ENCODE assay signal across 2 cellular contexts in the genomic region with DNA sequence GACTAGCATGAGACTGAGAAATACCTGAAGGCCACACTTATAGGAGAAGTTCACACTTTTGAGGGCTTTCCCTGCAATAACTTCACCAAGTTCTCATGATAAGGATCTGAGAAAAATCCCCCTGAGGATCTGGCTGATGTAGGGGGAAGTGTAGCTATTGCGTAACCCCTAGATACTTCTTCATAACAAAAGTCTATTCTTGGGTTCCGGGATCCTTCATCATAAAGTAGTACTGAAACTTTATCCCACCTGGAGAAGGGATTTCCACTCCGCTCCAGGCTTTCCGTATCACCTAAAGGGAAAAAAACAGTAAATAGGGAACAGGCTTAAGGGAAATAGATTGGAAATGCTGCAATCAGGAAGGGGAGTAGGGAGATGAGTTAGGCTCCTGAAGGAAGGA.
TF ChIP-seq lines count a peak whose summit lies in the region.

No MANE protein-coding gene starts in this region.

TF ChIP-seq in GM23338, 12 proteins besides CTCF, POLR2A, EP300 and RAD21 (continues in another document):
- no peak for TF ChIP-seq POLR2AphosphoS5 (IDR thresholded peaks at IDR 0.05; ENCODE audit: low read depth)
- TF ChIP-seq JUNB (IDR thresholded peaks at IDR 0.05; ENCODE audit: unreplicated experiment), result no peak
- TF ChIP-seq, protein P1, sequence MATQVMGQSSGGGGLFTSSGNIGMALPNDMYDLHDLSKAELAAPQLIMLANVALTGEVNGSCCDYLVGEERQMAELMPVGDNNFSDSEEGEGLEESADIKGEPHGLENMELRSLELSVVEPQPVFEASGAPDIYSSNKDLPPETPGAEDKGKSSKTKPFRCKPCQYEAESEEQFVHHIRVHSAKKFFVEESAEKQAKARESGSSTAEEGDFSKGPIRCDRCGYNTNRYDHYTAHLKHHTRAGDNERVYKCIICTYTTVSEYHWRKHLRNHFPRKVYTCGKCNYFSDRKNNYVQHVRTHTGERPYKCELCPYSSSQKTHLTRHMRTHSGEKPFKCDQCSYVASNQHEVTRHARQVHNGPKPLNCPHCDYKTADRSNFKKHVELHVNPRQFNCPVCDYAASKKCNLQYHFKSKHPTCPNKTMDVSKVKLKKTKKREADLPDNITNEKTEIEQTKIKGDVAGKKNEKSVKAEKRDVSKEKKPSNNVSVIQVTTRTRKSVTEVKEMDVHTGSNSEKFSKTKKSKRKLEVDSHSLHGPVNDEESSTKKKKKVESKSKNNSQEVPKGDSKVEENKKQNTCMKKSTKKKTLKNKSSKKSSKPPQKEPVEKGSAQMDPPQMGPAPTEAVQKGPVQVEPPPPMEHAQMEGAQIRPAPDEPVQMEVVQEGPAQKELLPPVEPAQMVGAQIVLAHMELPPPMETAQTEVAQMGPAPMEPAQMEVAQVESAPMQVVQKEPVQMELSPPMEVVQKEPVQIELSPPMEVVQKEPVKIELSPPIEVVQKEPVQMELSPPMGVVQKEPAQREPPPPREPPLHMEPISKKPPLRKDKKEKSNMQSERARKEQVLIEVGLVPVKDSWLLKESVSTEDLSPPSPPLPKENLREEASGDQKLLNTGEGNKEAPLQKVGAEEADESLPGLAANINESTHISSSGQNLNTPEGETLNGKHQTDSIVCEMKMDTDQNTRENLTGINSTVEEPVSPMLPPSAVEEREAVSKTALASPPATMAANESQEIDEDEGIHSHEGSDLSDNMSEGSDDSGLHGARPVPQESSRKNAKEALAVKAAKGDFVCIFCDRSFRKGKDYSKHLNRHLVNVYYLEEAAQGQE (IDR thresholded peaks at IDR 0.05; ENCODE audit: unreplicated experiment), result no peak
- TF ChIP-seq ZNF331 (CRISPR knock-in tag; IDR thresholded peaks at IDR 0.05; ENCODE audit: low read depth), result no peak
- TF ChIP-seq, protein P2, sequence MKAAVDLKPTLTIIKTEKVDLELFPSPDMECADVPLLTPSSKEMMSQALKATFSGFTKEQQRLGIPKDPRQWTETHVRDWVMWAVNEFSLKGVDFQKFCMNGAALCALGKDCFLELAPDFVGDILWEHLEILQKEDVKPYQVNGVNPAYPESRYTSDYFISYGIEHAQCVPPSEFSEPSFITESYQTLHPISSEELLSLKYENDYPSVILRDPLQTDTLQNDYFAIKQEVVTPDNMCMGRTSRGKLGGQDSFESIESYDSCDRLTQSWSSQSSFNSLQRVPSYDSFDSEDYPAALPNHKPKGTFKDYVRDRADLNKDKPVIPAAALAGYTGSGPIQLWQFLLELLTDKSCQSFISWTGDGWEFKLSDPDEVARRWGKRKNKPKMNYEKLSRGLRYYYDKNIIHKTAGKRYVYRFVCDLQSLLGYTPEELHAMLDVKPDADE (IDR thresholded peaks at IDR 0.05), result no peak
- TF ChIP-seq STAT1 (IDR thresholded peaks at IDR 0.05; ENCODE audit: unreplicated experiment), result no peak
- TF ChIP-seq CREB1 (CRISPR knock-in tag; IDR thresholded peaks at IDR 0.05; ENCODE audit: low read depth), result no peak
- TF ChIP-seq EZH2 (IDR thresholded peaks at IDR 0.05; ENCODE audit: low read depth, unreplicated experiment), result no peak
- no peak for TF ChIP-seq EZH2phosphoT487 (IDR thresholded peaks at IDR 0.05; ENCODE audit: unreplicated experiment)
- TF ChIP-seq, protein P3, sequence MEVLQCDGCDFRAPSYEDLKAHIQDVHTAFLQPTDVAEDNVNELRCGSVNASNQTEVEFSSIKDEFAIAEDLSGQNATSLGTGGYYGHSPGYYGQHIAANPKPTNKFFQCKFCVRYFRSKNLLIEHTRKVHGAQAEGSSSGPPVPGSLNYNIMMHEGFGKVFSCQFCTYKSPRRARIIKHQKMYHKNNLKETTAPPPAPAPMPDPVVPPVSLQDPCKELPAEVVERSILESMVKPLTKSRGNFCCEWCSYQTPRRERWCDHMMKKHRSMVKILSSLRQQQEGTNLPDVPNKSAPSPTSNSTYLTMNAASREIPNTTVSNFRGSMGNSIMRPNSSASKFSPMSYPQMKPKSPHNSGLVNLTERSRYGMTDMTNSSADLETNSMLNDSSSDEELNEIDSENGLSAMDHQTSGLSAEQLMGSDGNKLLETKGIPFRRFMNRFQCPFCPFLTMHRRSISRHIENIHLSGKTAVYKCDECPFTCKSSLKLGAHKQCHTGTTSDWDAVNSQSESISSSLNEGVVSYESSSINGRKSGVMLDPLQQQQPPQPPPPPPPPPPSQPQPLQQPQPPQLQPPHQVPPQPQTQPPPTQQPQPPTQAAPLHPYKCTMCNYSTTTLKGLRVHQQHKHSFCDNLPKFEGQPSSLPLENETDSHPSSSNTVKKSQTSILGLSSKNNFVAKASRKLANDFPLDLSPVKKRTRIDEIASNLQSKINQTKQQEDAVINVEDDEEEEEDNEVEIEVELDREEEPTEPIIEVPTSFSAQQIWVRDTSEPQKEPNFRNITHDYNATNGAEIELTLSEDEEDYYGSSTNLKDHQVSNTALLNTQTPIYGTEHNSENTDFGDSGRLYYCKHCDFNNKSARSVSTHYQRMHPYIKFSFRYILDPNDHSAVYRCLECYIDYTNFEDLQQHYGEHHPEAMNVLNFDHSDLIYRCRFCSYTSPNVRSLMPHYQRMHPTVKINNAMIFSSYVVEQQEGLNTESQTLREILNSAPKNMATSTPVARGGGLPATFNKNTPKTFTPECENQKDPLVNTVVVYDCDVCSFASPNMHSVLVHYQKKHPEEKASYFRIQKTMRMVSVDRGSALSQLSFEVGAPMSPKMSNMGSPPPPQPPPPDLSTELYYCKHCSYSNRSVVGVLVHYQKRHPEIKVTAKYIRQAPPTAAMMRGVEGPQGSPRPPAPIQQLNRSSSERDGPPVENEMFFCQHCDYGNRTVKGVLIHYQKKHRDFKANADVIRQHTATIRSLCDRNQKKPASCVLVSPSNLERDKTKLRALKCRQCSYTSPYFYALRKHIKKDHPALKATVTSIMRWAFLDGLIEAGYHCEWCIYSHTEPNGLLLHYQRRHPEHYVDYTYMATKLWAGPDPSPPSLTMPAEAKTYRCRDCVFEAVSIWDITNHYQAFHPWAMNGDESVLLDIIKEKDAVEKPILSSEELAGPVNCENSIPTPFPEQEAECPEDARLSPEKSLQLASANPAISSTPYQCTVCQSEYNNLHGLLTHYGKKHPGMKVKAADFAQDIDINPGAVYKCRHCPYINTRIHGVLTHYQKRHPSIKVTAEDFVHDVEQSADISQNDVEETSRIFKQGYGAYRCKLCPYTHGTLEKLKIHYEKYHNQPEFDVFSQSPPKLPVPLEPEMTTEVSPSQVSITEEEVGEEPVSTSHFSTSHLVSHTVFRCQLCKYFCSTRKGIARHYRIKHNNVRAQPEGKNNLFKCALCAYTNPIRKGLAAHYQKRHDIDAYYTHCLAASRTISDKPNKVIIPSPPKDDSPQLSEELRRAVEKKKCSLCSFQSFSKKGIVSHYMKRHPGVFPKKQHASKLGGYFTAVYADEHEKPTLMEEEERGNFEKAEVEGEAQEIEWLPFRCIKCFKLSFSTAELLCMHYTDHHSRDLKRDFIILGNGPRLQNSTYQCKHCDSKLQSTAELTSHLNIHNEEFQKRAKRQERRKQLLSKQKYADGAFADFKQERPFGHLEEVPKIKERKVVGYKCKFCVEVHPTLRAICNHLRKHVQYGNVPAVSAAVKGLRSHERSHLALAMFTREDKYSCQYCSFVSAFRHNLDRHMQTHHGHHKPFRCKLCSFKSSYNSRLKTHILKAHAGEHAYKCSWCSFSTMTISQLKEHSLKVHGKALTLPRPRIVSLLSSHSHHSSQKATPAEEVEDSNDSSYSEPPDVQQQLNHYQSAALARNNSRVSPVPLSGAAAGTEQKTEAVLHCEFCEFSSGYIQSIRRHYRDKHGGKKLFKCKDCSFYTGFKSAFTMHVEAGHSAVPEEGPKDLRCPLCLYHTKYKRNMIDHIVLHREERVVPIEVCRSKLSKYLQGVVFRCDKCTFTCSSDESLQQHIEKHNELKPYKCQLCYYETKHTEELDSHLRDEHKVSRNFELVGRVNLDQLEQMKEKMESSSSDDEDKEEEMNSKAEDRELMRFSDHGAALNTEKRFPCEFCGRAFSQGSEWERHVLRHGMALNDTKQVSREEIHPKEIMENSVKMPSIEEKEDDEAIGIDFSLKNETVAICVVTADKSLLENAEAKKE (CRISPR knock-in tag; IDR thresholded peaks at IDR 0.05), result no peak

TF ChIP-seq in K562, 482 proteins besides CTCF, POLR2A, EP300 and RAD21:
- TF ChIP-seq ZNF274 (IDR thresholded peaks at IDR 0.05; ENCODE audit: borderline replicate concordance, low read depth, low read length) (no peak), KLF6 (CRISPR knock-in tag; IDR thresholded peaks at IDR 0.05; ENCODE audit: borderline replicate concordance) (no peak), CEBPG (CRISPR knock-in tag; IDR thresholded peaks at IDR 0.05) (no peak), CEBPG (tag; conservative IDR thresholded peaks at IDR 0.05 in 1 of 2, IDR thresholded peaks at IDR 0.05 in 1 of 2) (peak; percentile 36 to 89; a peak in 3 of 4 replicates), CREM (IDR thresholded peaks at IDR 0.05; ENCODE audit: low read depth) (no peak), ZNF785 (CRISPR knock-in tag; IDR thresholded peaks at IDR 0.05) (no peak), FOXJ2 (tag; IDR thresholded peaks at IDR 0.05) (no peak), FOXJ3 (CRISPR knock-in tag; IDR thresholded peaks at IDR 0.05) (no peak), CEBPB (tag; IDR thresholded peaks at IDR 0.05) (peak; percentile 83), CBX1 (IDR thresholded peaks at IDR 0.05; ENCODE audit: low read depth) (no peak), ZNF224 (CRISPR knock-in tag; IDR thresholded peaks at IDR 0.05) (no peak)
- TF ChIP-seq, protein P4, sequence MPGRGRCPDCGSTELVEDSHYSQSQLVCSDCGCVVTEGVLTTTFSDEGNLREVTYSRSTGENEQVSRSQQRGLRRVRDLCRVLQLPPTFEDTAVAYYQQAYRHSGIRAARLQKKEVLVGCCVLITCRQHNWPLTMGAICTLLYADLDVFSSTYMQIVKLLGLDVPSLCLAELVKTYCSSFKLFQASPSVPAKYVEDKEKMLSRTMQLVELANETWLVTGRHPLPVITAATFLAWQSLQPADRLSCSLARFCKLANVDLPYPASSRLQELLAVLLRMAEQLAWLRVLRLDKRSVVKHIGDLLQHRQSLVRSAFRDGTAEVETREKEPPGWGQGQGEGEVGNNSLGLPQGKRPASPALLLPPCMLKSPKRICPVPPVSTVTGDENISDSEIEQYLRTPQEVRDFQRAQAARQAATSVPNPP (IDR thresholded peaks at IDR 0.05; ENCODE audit: borderline replicate concordance, insufficient read depth, insufficient read length), result no peak
- TF ChIP-seq, protein P5, sequence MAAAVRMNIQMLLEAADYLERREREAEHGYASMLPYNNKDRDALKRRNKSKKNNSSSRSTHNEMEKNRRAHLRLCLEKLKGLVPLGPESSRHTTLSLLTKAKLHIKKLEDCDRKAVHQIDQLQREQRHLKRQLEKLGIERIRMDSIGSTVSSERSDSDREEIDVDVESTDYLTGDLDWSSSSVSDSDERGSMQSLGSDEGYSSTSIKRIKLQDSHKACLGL (CRISPR knock-in tag; IDR thresholded peaks at IDR 0.05; ENCODE audit: borderline replicate concordance, poor library complexity, severe bottlenecking), result no peak
